1 cellular context compared by ENCODE assay signal in the genomic region with DNA sequence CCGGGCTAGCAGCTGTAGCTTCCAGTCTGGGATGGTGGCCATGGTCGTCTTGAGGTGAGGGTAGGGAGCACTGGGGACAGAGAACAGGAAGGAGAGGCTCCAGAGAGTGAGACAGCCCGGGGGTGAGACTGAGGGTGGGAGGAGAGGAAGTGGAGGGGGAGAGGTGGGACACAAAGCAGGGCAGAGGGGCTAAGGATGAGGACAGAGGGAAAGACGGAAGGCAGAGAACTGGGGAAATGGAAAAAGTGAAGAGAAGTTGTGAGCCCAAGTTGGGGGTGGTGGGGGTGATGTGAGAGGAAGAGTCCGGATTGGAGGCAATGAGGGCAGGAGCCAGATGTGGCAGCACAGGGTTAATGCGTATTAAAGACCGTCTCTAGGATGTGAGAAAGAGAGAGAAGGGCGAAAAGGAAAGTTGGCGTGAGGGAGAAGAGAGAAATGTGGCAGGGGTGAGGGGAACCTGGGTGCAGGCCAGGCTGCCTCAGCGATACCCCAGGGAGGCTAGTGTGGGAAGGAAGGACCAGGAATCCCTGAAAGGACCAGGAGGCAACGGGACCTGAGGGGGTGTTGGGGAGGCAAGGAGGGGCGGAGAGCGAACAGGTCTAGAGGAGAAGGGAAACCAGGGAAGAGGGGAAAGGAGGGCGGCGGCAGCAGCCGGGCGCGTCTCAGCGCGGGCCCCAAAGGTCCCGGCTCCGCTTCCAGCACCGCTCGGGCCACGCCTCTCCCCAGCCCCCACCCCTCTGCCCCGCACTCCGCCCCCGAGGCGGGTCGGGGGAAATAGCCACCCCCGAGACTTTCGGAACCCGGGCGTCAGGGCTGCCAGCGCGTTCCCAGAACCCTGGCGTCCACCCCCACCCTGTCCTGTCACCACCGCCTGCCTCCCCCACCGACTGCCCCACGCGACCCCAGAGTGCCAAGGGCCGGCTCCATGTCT.
TF ChIP-seq lines count a peak whose summit lies in the region.

A gene with protein sequence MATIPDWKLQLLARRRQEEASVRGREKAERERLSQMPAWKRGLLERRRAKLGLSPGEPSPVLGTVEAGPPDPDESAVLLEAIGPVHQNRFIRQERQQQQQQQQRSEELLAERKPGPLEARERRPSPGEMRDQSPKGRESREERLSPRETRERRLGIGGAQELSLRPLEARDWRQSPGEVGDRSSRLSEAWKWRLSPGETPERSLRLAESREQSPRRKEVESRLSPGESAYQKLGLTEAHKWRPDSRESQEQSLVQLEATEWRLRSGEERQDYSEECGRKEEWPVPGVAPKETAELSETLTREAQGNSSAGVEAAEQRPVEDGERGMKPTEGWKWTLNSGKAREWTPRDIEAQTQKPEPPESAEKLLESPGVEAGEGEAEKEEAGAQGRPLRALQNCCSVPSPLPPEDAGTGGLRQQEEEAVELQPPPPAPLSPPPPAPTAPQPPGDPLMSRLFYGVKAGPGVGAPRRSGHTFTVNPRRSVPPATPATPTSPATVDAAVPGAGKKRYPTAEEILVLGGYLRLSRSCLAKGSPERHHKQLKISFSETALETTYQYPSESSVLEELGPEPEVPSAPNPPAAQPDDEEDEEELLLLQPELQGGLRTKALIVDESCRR (minus strand): TSS at position 669 of the 931 bp plus-strand sequence. CDS start 627 bp downstream, at position 42.

TF ChIP-seq in K562, 482 proteins besides CTCF, POLR2A, EP300 and RAD21 (continued from another document and continues in another):
- no peak for TF ChIP-seq ZNF395 (CRISPR knock-in tag; IDR thresholded peaks at IDR 0.05)
- peak; percentile 16; the same call in 1 of the 2 replicates for TF ChIP-seq DPF2 (IDR thresholded peaks at IDR 0.05)
- no peak for TF ChIP-seq ZFP30 (CRISPR knock-in tag; IDR thresholded peaks at IDR 0.05; ENCODE audit: borderline replicate concordance)
- no peak for TF ChIP-seq TCF7L2 (IDR thresholded peaks at IDR 0.05; ENCODE audit: low read depth, low read length)
- no peak for TF ChIP-seq ZNF133 (CRISPR knock-in tag; IDR thresholded peaks at IDR 0.05)
- TF ChIP-seq TAF7 (tag; IDR thresholded peaks at IDR 0.05) = no peak
- TF ChIP-seq PHB (CRISPR knock-in tag; IDR thresholded peaks at IDR 0.05) = peak; percentile 54; the same call in 1 of the 2 replicates
- no peak for TF ChIP-seq ZZZ3 (IDR thresholded peaks at IDR 0.05)
- peak in 1 of 2 experiments; percentile 55; a peak in 1 of 4 replicates for TF ChIP-seq SRF (CRISPR knock-in tag; IDR thresholded peaks at IDR 0.05)
- TF ChIP-seq NCOA4 (IDR thresholded peaks at IDR 0.05; ENCODE audit: partially characterized antibody) = peak; percentile 81
- no peak for TF ChIP-seq HINFP (tag; conservative IDR thresholded peaks at IDR 0.05; ENCODE audit: low read depth)
- TF ChIP-seq EZH2 (IDR thresholded peaks at IDR 0.05; ENCODE audit: borderline replicate concordance, low read depth, low read length) = no peak
- TF ChIP-seq ZNF740 (CRISPR knock-in tag; IDR thresholded peaks at IDR 0.05) = peak; percentile 79; the same call in 1 of the 2 replicates
- TF ChIP-seq ZNF740 (tag; IDR thresholded peaks at IDR 0.05) = 0 out of 4 replicates have a peak, but pooled peaks of 1 of the 2 experiments have one; percentile 7
- TF ChIP-seq, protein P1, sequence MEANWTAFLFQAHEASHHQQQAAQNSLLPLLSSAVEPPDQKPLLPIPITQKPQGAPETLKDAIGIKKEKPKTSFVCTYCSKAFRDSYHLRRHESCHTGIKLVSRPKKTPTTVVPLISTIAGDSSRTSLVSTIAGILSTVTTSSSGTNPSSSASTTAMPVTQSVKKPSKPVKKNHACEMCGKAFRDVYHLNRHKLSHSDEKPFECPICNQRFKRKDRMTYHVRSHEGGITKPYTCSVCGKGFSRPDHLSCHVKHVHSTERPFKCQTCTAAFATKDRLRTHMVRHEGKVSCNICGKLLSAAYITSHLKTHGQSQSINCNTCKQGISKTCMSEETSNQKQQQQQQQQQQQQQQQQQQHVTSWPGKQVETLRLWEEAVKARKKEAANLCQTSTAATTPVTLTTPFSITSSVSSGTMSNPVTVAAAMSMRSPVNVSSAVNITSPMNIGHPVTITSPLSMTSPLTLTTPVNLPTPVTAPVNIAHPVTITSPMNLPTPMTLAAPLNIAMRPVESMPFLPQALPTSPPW (CRISPR knock-in tag; IDR thresholded peaks at IDR 0.05) = peak; percentile 76
- TF ChIP-seq CUX1 (CRISPR knock-in tag; IDR thresholded peaks at IDR 0.05) = no peak
- no peak for TF ChIP-seq COPS2 (conservative IDR thresholded peaks at IDR 0.05)
- no peak for TF ChIP-seq ZNF124 (CRISPR knock-in tag; IDR thresholded peaks at IDR 0.05)
- TF ChIP-seq, protein P2, sequence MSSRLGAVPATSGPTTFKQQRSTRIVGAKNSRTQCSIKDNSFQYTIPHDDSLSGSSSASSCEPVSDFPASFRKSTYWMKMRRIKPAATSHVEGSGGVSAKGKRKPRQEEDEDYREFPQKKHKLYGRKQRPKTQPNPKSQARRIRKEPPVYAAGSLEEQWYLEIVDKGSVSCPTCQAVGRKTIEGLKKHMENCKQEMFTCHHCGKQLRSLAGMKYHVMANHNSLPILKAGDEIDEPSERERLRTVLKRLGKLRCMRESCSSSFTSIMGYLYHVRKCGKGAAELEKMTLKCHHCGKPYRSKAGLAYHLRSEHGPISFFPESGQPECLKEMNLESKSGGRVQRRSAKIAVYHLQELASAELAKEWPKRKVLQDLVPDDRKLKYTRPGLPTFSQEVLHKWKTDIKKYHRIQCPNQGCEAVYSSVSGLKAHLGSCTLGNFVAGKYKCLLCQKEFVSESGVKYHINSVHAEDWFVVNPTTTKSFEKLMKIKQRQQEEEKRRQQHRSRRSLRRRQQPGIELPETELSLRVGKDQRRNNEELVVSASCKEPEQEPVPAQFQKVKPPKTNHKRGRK (tag; IDR thresholded peaks at IDR 0.05) = no peak
- no peak for TF ChIP-seq PPARD (CRISPR knock-in tag; IDR thresholded peaks at IDR 0.05)
- no peak for TF ChIP-seq CBX8 (IDR thresholded peaks at IDR 0.05; ENCODE audit: borderline replicate concordance, extremely low read depth, low read depth, low read length, poor library complexity, severe bottlenecking)
- no peak for TF ChIP-seq SMARCB1 (IDR thresholded peaks at IDR 0.05; ENCODE audit: insufficient read length, low read depth)
- no peak for TF ChIP-seq TFAM (CRISPR knock-in tag; conservative IDR thresholded peaks at IDR 0.05)
- TF ChIP-seq, protein P3, sequence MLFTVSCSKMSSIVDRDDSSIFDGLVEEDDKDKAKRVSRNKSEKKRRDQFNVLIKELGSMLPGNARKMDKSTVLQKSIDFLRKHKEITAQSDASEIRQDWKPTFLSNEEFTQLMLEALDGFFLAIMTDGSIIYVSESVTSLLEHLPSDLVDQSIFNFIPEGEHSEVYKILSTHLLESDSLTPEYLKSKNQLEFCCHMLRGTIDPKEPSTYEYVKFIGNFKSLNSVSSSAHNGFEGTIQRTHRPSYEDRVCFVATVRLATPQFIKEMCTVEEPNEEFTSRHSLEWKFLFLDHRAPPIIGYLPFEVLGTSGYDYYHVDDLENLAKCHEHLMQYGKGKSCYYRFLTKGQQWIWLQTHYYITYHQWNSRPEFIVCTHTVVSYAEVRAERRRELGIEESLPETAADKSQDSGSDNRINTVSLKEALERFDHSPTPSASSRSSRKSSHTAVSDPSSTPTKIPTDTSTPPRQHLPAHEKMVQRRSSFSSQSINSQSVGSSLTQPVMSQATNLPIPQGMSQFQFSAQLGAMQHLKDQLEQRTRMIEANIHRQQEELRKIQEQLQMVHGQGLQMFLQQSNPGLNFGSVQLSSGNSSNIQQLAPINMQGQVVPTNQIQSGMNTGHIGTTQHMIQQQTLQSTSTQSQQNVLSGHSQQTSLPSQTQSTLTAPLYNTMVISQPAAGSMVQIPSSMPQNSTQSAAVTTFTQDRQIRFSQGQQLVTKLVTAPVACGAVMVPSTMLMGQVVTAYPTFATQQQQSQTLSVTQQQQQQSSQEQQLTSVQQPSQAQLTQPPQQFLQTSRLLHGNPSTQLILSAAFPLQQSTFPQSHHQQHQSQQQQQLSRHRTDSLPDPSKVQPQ (CRISPR knock-in tag; IDR thresholded peaks at IDR 0.05; ENCODE audit: borderline replicate concordance) = no peak
- TF ChIP-seq ZSCAN29 (IDR thresholded peaks at IDR 0.05) = peak; percentile 55; the same call in 1 of the 2 replicates
- TF ChIP-seq MITF (IDR thresholded peaks at IDR 0.05) = no peak
- TF ChIP-seq ZNF764 (CRISPR knock-in tag; IDR thresholded peaks at IDR 0.05; ENCODE audit: low read depth) = no peak
- peak; percentile 57 for TF ChIP-seq MTA1 (IDR thresholded peaks at IDR 0.05; ENCODE audit: borderline replicate concordance)
- peak; percentile 69 for TF ChIP-seq EHMT2 (IDR thresholded peaks at IDR 0.05)
- peak; percentile 78; the same call in 1 of the 2 replicates for TF ChIP-seq RHOXF2B (CRISPR knock-in tag; conservative IDR thresholded peaks at IDR 0.05)
- peak; percentile 23; the same call in 1 of the 2 replicates for TF ChIP-seq RB1 (IDR thresholded peaks at IDR 0.05; ENCODE audit: low read depth)
- no peak for TF ChIP-seq ZNF282 (CRISPR knock-in tag; IDR thresholded peaks at IDR 0.05)
- no peak for TF ChIP-seq JUNB (CRISPR knock-in tag; conservative IDR thresholded peaks at IDR 0.05)
- no peak for TF ChIP-seq HMBOX1 (IDR thresholded peaks at IDR 0.05)
